14 cellular contexts compared by ENCODE assay signal in genomic region chr13:65613004-65613403, GRCh38.
A peak's percentile ranks its signal among the peaks of the same experiment; 100 is the strongest.
DNase-seq lines count a peak whose midpoint lies in the region; ATAC-seq, FAIRE-seq and TF ChIP-seq lines count a peak whose summit lies in the region.
"Had no signal": no experiment of that assay in that cellular context is flagged by ENCODE, and none has a peak within 500 bp of the region (broad histone marks: within the 10 kb centered on the region; RNA-seq: fewer than 3 reads in every experiment).

No MANE protein-coding gene starts in this region.

- no peaks in the 10 kb centered on the region for H3K4me1 Mint-ChIP-seq in progenitor cell of endocrine pancreas (ENCODE audit: low read depth)
- no peaks in the 10 kb centered on the region for H3K4me1 Mint-ChIP-seq in activated CD8-positive, alpha-beta memory T cell treated with anti-CD3 and anti-CD28 coated beads, Interleukin-2, amount 10 ng/mL, durations not matched to agents 7 days and 5 days

- CTCF ChIA-PET in activated CD8-positive, alpha-beta memory T cell treated with anti-CD3 and anti-CD28 coated beads, Interleukin-2, amount 10 ng/mL, durations not matched to agents 7 days and 5 days (lab: Charles Lee) = no interaction called here

- peak; percentile 32 for TF ChIP-seq CTCF in astrocyte of the spinal cord (IDR thresholded peaks at IDR 0.05; ENCODE audit: low read depth, low read length)
- TF ChIP-seq CTCF in progenitor cell of endocrine pancreas (IDR thresholded peaks at IDR 0.05; ENCODE audit: unreplicated experiment) = peak; percentile 25
- no peak for TF ChIP-seq CTCF in D721Med (IDR thresholded peaks at IDR 0.05; ENCODE audit: insufficient read depth, missing control alignments)

- H3K4me3 Mint-ChIP-seq in progenitor cell of endocrine pancreas (ENCODE audit: low read depth) = no peak overlapping the region
- no peak overlapping the region for H3K4me3 Mint-ChIP-seq in activated CD8-positive, alpha-beta memory T cell treated with anti-CD3 and anti-CD28 coated beads, Interleukin-2, amount 10 ng/mL, durations not matched to agents 7 days and 5 days

- DNase-seq in NCI-H2171 treated with DMSO at 0.1 percent for 48 hours (lab: John Stamatoyannopoulos, UW) (peak; percentile 4), NCI-H2171 (lab: John Stamatoyannopoulos, UW) (no peak), astrocyte of the spinal cord (ENCODE audit: low read depth, low spot score) (no peak), progenitor cell of endocrine pancreas (ENCODE audit: low spot score, unreplicated experiment) (no peak), D721Med (ENCODE audit: insufficient read length, low spot score) (no peak)
- no peak for DNase-seq in activated CD8-positive, alpha-beta memory T cell treated with anti-CD3 and anti-CD28 coated beads, Interleukin-2, amount 10 ng/mL, durations not matched to agents 7 days and 5 days
- DNase-seq: DMS 273 treated with DMSO at 0.1 percent for 48 hours, dorsolateral prefrontal cortex, heart left ventricle, NCI-H1930, T1000 had no signal

- FAIRE-seq in D721Med (lab: Jason Lieb, UNC) = no peak
- FAIRE-seq: A549 had no signal

- no peak overlapping the region for H3K4me3 ChIP-seq in astrocyte of the spinal cord (ENCODE audit: low read depth, low read length)
- H3K4me3 ChIP-seq: A549, dorsolateral prefrontal cortex, heart left ventricle had no signal

- no peaks in the 10 kb centered on the region for H3K9me3 Mint-ChIP-seq in progenitor cell of endocrine pancreas (ENCODE audit: low read depth)
- peaks cover 15% of the 10 kb centered on the region for H3K9me3 Mint-ChIP-seq in activated CD8-positive, alpha-beta memory T cell treated with anti-CD3 and anti-CD28 coated beads, Interleukin-2, amount 10 ng/mL, durations not matched to agents 7 days and 5 days (ENCODE audit: low read depth)

- in situ Hi-C loops in astrocyte of the spinal cord (cut with HindIII; ENCODE audit: low sequenced_read_pairs) = no loop called here

- H3K36me3 Mint-ChIP-seq in progenitor cell of endocrine pancreas (ENCODE audit: insufficient read depth) = no peaks in the 10 kb centered on the region
- H3K36me3 Mint-ChIP-seq in activated CD8-positive, alpha-beta memory T cell treated with anti-CD3 and anti-CD28 coated beads, Interleukin-2, amount 10 ng/mL, durations not matched to agents 7 days and 5 days = no peaks in the 10 kb centered on the region

- ATAC-seq in HG03439 (IDR thresholded peaks at IDR 0.05; ENCODE audit: unreplicated experiment) (peak; percentile 67), GM21737 (IDR thresholded peaks at IDR 0.05; ENCODE audit: unreplicated experiment) (no peak)
- no peak for ATAC-seq in activated CD8-positive, alpha-beta memory T cell treated with anti-CD3 and anti-CD28 coated beads, Interleukin-2, amount 10 ng/mL, durations not matched to agents 7 days and 5 days
- ATAC-seq: A549, heart left ventricle had no signal

- H3K27me3 Mint-ChIP-seq in progenitor cell of endocrine pancreas = no peaks in the 10 kb centered on the region
- no peaks in the 10 kb centered on the region for H3K27me3 Mint-ChIP-seq in activated CD8-positive, alpha-beta memory T cell treated with anti-CD3 and anti-CD28 coated beads, Interleukin-2, amount 10 ng/mL, durations not matched to agents 7 days and 5 days

- no peak overlapping the region for H3K27ac Mint-ChIP-seq in progenitor cell of endocrine pancreas
- no peak overlapping the region for H3K27ac Mint-ChIP-seq in activated CD8-positive, alpha-beta memory T cell treated with anti-CD3 and anti-CD28 coated beads, Interleukin-2, amount 10 ng/mL, durations not matched to agents 7 days and 5 days
